1 cellular context compared by ENCODE assay signal in genomic region chr5:140795259-140795641, GRCh38.
TF ChIP-seq lines count a peak whose summit lies in the region.

No MANE protein-coding gene starts in this region.

TF ChIP-seq in HepG2, 621 proteins besides CTCF, POLR2A, EP300 and RAD21:
- TF ChIP-seq HMG20B (CRISPR knock-in tag; conservative IDR thresholded peaks at IDR 0.05) (no peak), USF2 (IDR thresholded peaks at IDR 0.05; ENCODE audit: low read depth, low read length) (no peak), USF2 (CRISPR knock-in tag; IDR thresholded peaks at IDR 0.05; ENCODE audit: borderline replicate concordance) (no peak), DBP (CRISPR knock-in tag; IDR thresholded peaks at IDR 0.05; ENCODE audit: not compliant biosample characterization) (no peak), CSRNP1 (CRISPR knock-in tag; IDR thresholded peaks at IDR 0.05) (no peak), ZBTB38 (CRISPR knock-in tag; IDR thresholded peaks at IDR 0.05) (no peak), ZFAT (CRISPR knock-in tag; conservative IDR thresholded peaks at IDR 0.05) (no peak), ZNF782 (CRISPR knock-in tag; IDR thresholded peaks at IDR 0.05; ENCODE audit: borderline replicate concordance) (no peak), RFXAP (CRISPR knock-in tag; IDR thresholded peaks at IDR 0.05; ENCODE audit: borderline replicate concordance) (no peak), MZF1 (CRISPR knock-in tag; IDR thresholded peaks at IDR 0.05; ENCODE audit: borderline replicate concordance) (no peak), TCF7 (IDR thresholded peaks at IDR 0.05; ENCODE audit: low read depth) (no peak), ZNF589 (CRISPR knock-in tag; conservative IDR thresholded peaks at IDR 0.05) (no peak), NCOR1 (IDR thresholded peaks at IDR 0.05; ENCODE audit: borderline replicate concordance, low read length) (no peak), ADNP (CRISPR knock-in tag; IDR thresholded peaks at IDR 0.05) (no peak), ZNF775 (CRISPR knock-in tag; IDR thresholded peaks at IDR 0.05; ENCODE audit: borderline replicate concordance) (no peak), ONECUT2 (CRISPR knock-in tag; IDR thresholded peaks at IDR 0.05) (no peak), ZNF382 (CRISPR knock-in tag; IDR thresholded peaks at IDR 0.05; ENCODE audit: borderline replicate concordance) (no peak), MAFG (CRISPR knock-in tag; IDR thresholded peaks at IDR 0.05) (no peak), ZMAT3 (CRISPR knock-in tag; conservative IDR thresholded peaks at IDR 0.05) (no peak), ARNT2 (CRISPR knock-in tag; IDR thresholded peaks at IDR 0.05; ENCODE audit: low read depth) (no peak), CCAR2 (optimal IDR thresholded peaks at IDR 0.05; ENCODE audit: low read depth, low read length) (no peak)
